In genomic region chr6:46221221-46221793, GRCh38 we compare ENCODE assay signal across 8 cellular contexts. TPM values are rescaled to one million over a fixed set of nuclear protein-coding genes. Genes with fewer than 3 reads are reported as not detected.
DNase-seq lines count a peak whose midpoint lies in the region; ATAC-seq and TF ChIP-seq lines count a peak whose summit lies in the region.

No MANE protein-coding gene starts in this region.

- ATAC-seq in activated naive CD8-positive, alpha-beta T cell treated with anti-CD3 and anti-CD28 coated beads, Interleukin-2, amount 50 U/mL, for 24 hours: peak; percentile 51
- ATAC-seq in Panc1: peak; percentile 80; the same call in 1 of the 2 replicates
- peak; percentile 60 for ATAC-seq in naive B cell (ENCODE audit: low read depth in 2 of 2)

- no peak for DNase-seq in activated naive CD8-positive, alpha-beta T cell treated with anti-CD3 and anti-CD28 coated beads, Interleukin-2, amount 50 U/mL, for 24 hours
- DNase-seq in activated naive CD8-positive, alpha-beta T cell treated with anti-CD3 and anti-CD28 coated beads for 36 hours: no peak
- DNase-seq in H7 (peak; percentile 30), KG1 (lab: John Stamatoyannopoulos, UW) (peak; percentile 15), Panc1 (ENCODE audit: low read depth, low spot score) (peak; percentile 33), epithelial cell of proximal tubule (ENCODE audit: low read depth) (peak; percentile 16), naive B cell (peak; percentile 44), NCI-H446 treated with DMSO at 0.1 percent for 48 hours (lab: John Stamatoyannopoulos, UW) (no peak)

- intact Hi-C loops in Panc1 (cut with micrococcal nuclease; ENCODE audit: unreplicated experiment): loop anchor here (1.0 to 5.0 kb wide), 3 partner anchors 129 to 406 kb away; no protein-coding TSS in a partner anchor

- peak overlapping the region; percentile 93 for H3K27ac Mint-ChIP-seq in activated naive CD8-positive, alpha-beta T cell treated with anti-CD3 and anti-CD28 coated beads, Interleukin-2, amount 50 U/mL, for 24 hours
- H3K27ac Mint-ChIP-seq in activated naive CD8-positive, alpha-beta T cell treated with anti-CD3 and anti-CD28 coated beads for 36 hours: no peak overlapping the region
- peak overlapping the region in 2 of 6 donors; percentile 61 to 82 for H3K27ac Mint-ChIP-seq in naive B cell

- peaks cover 9% of the 10 kb centered on the region for H3K27me3 Mint-ChIP-seq in activated naive CD8-positive, alpha-beta T cell treated with anti-CD3 and anti-CD28 coated beads, Interleukin-2, amount 50 U/mL, for 24 hours
- H3K27me3 Mint-ChIP-seq in activated naive CD8-positive, alpha-beta T cell treated with anti-CD3 and anti-CD28 coated beads for 36 hours: no peaks in the 10 kb centered on the region
- no peaks in the 10 kb centered on the region for H3K27me3 Mint-ChIP-seq in naive B cell

- H3K4me3 ChIP-seq in H7 (ENCODE audit: insufficient read depth, low read depth, low read length) (no peak overlapping the region), Panc1 (ENCODE audit: low read depth in 2 of 2, low read length in 2 of 2) (no peak overlapping the region), epithelial cell of proximal tubule (ENCODE audit: low read depth, low read length) (no peak overlapping the region)

- no peak overlapping the region for H3K4me3 Mint-ChIP-seq in activated naive CD8-positive, alpha-beta T cell treated with anti-CD3 and anti-CD28 coated beads, Interleukin-2, amount 50 U/mL, for 24 hours
- H3K4me3 Mint-ChIP-seq in activated naive CD8-positive, alpha-beta T cell treated with anti-CD3 and anti-CD28 coated beads for 36 hours: no peak overlapping the region
- H3K4me3 Mint-ChIP-seq in naive B cell: no peak overlapping the region

- BruUV-seq in Panc1 (replicated peaks; lab: Mats Ljungman, UMichigan): no TSS peak

- no peaks in the 10 kb centered on the region for H3K36me3 ChIP-seq in H7 (replicated peaks; ENCODE audit: control insufficient read depth, insufficient read depth, low read length)
- no peaks in the 10 kb centered on the region for H3K36me3 ChIP-seq in Panc1 (ENCODE audit: control insufficient read depth, insufficient read depth, low read length)

- POLR2A ChIA-PET in Panc1 (lab: Charles Lee): no interaction called here

- no peaks in the 10 kb centered on the region for H3K4me1 ChIP-seq in Panc1 (ENCODE audit: control insufficient read depth, insufficient read depth, low read length)

- CTCF ChIA-PET in Panc1 (lab: Charles Lee): no interaction called here

- TF ChIP-seq CTCF in Panc1 (IDR thresholded peaks at IDR 0.05) (peak; percentile 75; the same call in 1 of the 2 replicates), epithelial cell of proximal tubule (conservative IDR thresholded peaks at IDR 0.05; ENCODE audit: low read depth, low read length) (peak; percentile 99)

- H3K9me3 Mint-ChIP-seq in activated naive CD8-positive, alpha-beta T cell treated with anti-CD3 and anti-CD28 coated beads, Interleukin-2, amount 50 U/mL, for 24 hours: no peaks in the 10 kb centered on the region
- no peaks in the 10 kb centered on the region for H3K9me3 Mint-ChIP-seq in activated naive CD8-positive, alpha-beta T cell treated with anti-CD3 and anti-CD28 coated beads for 36 hours
- H3K9me3 Mint-ChIP-seq in naive B cell: peaks cover 0 to 7% (median 0%) of the 10 kb centered on the region in 7 donors

- H3K4me1 Mint-ChIP-seq in activated naive CD8-positive, alpha-beta T cell treated with anti-CD3 and anti-CD28 coated beads, Interleukin-2, amount 50 U/mL, for 24 hours: peaks cover 47% of the 10 kb centered on the region
- peaks cover 13% of the 10 kb centered on the region for H3K4me1 Mint-ChIP-seq in activated naive CD8-positive, alpha-beta T cell treated with anti-CD3 and anti-CD28 coated beads for 36 hours
- peaks cover 18 to 36% (median 33%) of the 10 kb centered on the region in 3 donors for H3K4me1 Mint-ChIP-seq in naive B cell

- no peaks in the 10 kb centered on the region for H3K9me3 ChIP-seq in Panc1 (ENCODE audit: control insufficient read depth, insufficient read depth, low read depth, low read length)

- in situ Hi-C loops in Panc1 (cut with HindIII; ENCODE audit: low pct_unique_long_range_greater_than_20kb, low sequenced_read_pairs): no loop called here

- H3K27ac ChIP-seq in Panc1 (ENCODE audit: low read length): no peak overlapping the region

- H3K27me3 ChIP-seq in H7 (ENCODE audit: control insufficient read depth, insufficient read depth, low read length): no peaks in the 10 kb centered on the region
- 0 out of 2 replicates have a peak, but pooled peaks cover 2% of the 10 kb centered on the region for H3K27me3 ChIP-seq in Panc1 (ENCODE audit: control insufficient read depth, insufficient read depth, low read length)

- no peaks in the 10 kb centered on the region for H3K36me3 Mint-ChIP-seq in activated naive CD8-positive, alpha-beta T cell treated with anti-CD3 and anti-CD28 coated beads, Interleukin-2, amount 50 U/mL, for 24 hours (ENCODE audit: low read depth)
- H3K36me3 Mint-ChIP-seq in activated naive CD8-positive, alpha-beta T cell treated with anti-CD3 and anti-CD28 coated beads for 36 hours: no peaks in the 10 kb centered on the region
- H3K36me3 Mint-ChIP-seq in naive B cell: no peaks in the 10 kb centered on the region

RNA-seq across cellular contexts. Expression of gene ENPP5, which starts 50.5 kb away (rescaled TPM):
- under 1 TPM; 0.33 to 0.38 TPM for total RNA-seq in activated naive CD8-positive, alpha-beta T cell treated with anti-CD3 and anti-CD28 coated beads for 36 hours
- 6.5 and 9.0 TPM in 2 replicates for total RNA-seq in H7 (2014; rRNA removed; shearing (Covaris generic))
- total RNA-seq in Panc1 (2021; ENCODE audit: unreplicated experiment) (not detected), epithelial cell of proximal tubule (1.5 and 2.5 TPM in 2 replicates)
- polyA plus RNA-seq in Panc1 (2012; ENCODE audit: insufficient read length): not detected
- polyA plus RNA-seq in naive B cell (ENCODE audit: low read depth in 6 of 6): under 1 TPM in 1 of 6 donors, not detected in 5; 0.57 TPM

Comparison
In these comparisons a context has a peak if more than half of its experiments do, and no peak if none do; other contexts are left out.
1. DNase-seq: peak in H7 (single experiment), KG1 (single experiment), Panc1 (single experiment), epithelial cell of proximal tubule (single experiment) and naive B cell (single experiment); none in activated naive CD8-positive, alpha-beta T cell treated with anti-CD3 and anti-CD28 coated beads, Interleukin-2, amount 50 U/mL, for 24 hours (single experiment), activated naive CD8-positive, alpha-beta T cell treated with anti-CD3 and anti-CD28 coated beads for 36 hours (single experiment) and NCI-H446 treated with DMSO at 0.1 percent for 48 hours (single experiment).
2. Peak in every context shown above with its lines, with median percentiles within 50 percentile points of each other: ATAC-seq.